10 cellular contexts compared by ENCODE assay signal in genomic region chr15:82808634-82809041, GRCh38. TPM values are rescaled to one million over a fixed set of nuclear protein-coding genes. Genes with fewer than 3 reads are reported as not detected.
DNase-seq lines count a peak whose midpoint lies in the region; TF ChIP-seq lines count a peak whose summit lies in the region.
"Had no signal": no experiment of that assay in that cellular context is flagged by ENCODE, and none has a peak within 500 bp of the region (broad histone marks: within the 10 kb centered on the region; RNA-seq: fewer than 3 reads in every experiment).

No MANE protein-coding gene starts in this region.

- H3K9me3 ChIP-seq in MM.1S (replicated peaks; ENCODE audit: insufficient read depth, low read length) (no peaks in the 10 kb centered on the region), neutrophil (no peaks in the 10 kb centered on the region)
- H3K9me3 ChIP-seq: uterus had no signal

- DNase-seq in Caki2 (ENCODE audit: low read depth) (peak; percentile 61), MM.1S (peak; percentile 7), coronary artery (ENCODE audit: low spot score) (no peak), superior temporal gyrus (ENCODE audit: extremely low spot score) (no peak), NAMALWA (ENCODE audit: low spot score) (no peak), NCI-H128 (lab: John Stamatoyannopoulos, UW; ENCODE audit: unreplicated experiment) (no peak), mesenteric fat pad (ENCODE audit: low spot score) (no peak)

- in situ Hi-C loops in Caki2 (cut with HindIII; ENCODE audit: low pct_unique_long_range_greater_than_20kb, low sequenced_read_pairs), result loop anchor here (10.0 kb wide), 1 partner anchor 56 kb away; no protein-coding TSS in a partner anchor

- H2AFZ ChIP-seq in MM.1S (ENCODE audit: low read length), result peak overlapping the region; percentile 85

- peaks cover 41% of the 10 kb centered on the region for H3K4me1 ChIP-seq in MM.1S (ENCODE audit: low read length)
- H3K4me1 ChIP-seq in neutrophil (ENCODE audit: control insufficient read depth in 1 of 2, insufficient read depth in 1 of 2, low read depth in 1 of 2, low read length in 1 of 2), result peaks cover 24 to 27% of the 10 kb centered on the region in 2 experiments

- H3K27ac ChIP-seq in MM.1S (ENCODE audit: low read length) (peak overlapping the region; percentile 98), coronary artery (peak overlapping the region; percentile 99 to 100), neutrophil (peak overlapping the region; percentile 97)

- peak overlapping the region; percentile 95 for H3K4me2 ChIP-seq in MM.1S (ENCODE audit: low read depth, low read length)

- no peaks in the 10 kb centered on the region for H3K27me3 ChIP-seq in MM.1S (replicated peaks; ENCODE audit: insufficient read depth, low read length)
- H3K27me3 ChIP-seq in neutrophil, result no peaks in the 10 kb centered on the region
- H3K27me3 ChIP-seq: uterus had no signal

- no peaks in the 10 kb centered on the region for H3K36me3 ChIP-seq in MM.1S (replicated peaks; ENCODE audit: insufficient read depth, low read length)
- peaks cover under 1% of the 10 kb centered on the region for H3K36me3 ChIP-seq in neutrophil
- H3K36me3 ChIP-seq: uterus had no signal

- peaks cover 38% of the 10 kb centered on the region for H3F3A ChIP-seq in MM.1S (ENCODE audit: insufficient read depth, low read length)

- H3K9me2 ChIP-seq in MM.1S (replicated peaks; ENCODE audit: insufficient read depth, low read length), result no peaks in the 10 kb centered on the region

- peak overlapping the region; percentile 23; the same call in 1 of the 2 replicates for H3K9ac ChIP-seq in MM.1S (ENCODE audit: low read length)

- no peak for TF ChIP-seq CTCF in MM.1S (IDR thresholded peaks at IDR 0.05; ENCODE audit: low read length)
- no peak for TF ChIP-seq CTCF in coronary artery (IDR thresholded peaks at IDR 0.05)
- no peak for TF ChIP-seq CTCF in neutrophil (IDR thresholded peaks at IDR 0.05)

- H3K4me3 ChIP-seq in MM.1S (ENCODE audit: low read length) (peak overlapping the region; percentile 86), coronary artery (peak overlapping the region; percentile 94), neutrophil (ENCODE audit: low read depth in 1 of 2, low read length in 1 of 2) (peak overlapping the region; percentile 85 to 88)

- H3K79me2 ChIP-seq in MM.1S (ENCODE audit: low read length), result peaks cover 30% of the 10 kb centered on the region

- H4K20me1 ChIP-seq in MM.1S (ENCODE audit: insufficient read depth, low read length), result peaks cover 26% of the 10 kb centered on the region

RNA-seq across cellular contexts. Expression of gene WHAMM, which starts 0.8 kb away (rescaled TPM):
- total RNA-seq in Caki2 (2014; rRNA removed; shearing (Covaris generic); ENCODE audit: low replicate concordance), result 5.4 and 7.0 TPM in 2 replicates
- total RNA-seq in mesenteric fat pad, result 7.8 TPM

RNA-seq across cellular contexts. Expression of gene FSD2, which starts 2.8 kb away (rescaled TPM):
- total RNA-seq in Caki2 (2014; rRNA removed; shearing (Covaris generic); ENCODE audit: low replicate concordance), result 0.34 TPM in 1 of 2 replicates, not detected in the other
- not detected for total RNA-seq in mesenteric fat pad
- total RNA-seq: cerebellum, uterus had no signal

Comparison
In these comparisons a context has a peak if more than half of its experiments do, and no peak if none do; other contexts are left out.
1. DNase-seq: peak in Caki2 (single experiment) and MM.1S (single experiment); none in coronary artery (single experiment), superior temporal gyrus (single experiment), NAMALWA (single experiment), NCI-H128 (single experiment) and mesenteric fat pad (single experiment).
2. Peak in every context shown above with its lines, with median percentiles within 50 percentile points of each other: H3K27ac ChIP-seq and H3K4me3 ChIP-seq.